ENCODE assay signal across 13 cellular contexts in the genomic region with DNA sequence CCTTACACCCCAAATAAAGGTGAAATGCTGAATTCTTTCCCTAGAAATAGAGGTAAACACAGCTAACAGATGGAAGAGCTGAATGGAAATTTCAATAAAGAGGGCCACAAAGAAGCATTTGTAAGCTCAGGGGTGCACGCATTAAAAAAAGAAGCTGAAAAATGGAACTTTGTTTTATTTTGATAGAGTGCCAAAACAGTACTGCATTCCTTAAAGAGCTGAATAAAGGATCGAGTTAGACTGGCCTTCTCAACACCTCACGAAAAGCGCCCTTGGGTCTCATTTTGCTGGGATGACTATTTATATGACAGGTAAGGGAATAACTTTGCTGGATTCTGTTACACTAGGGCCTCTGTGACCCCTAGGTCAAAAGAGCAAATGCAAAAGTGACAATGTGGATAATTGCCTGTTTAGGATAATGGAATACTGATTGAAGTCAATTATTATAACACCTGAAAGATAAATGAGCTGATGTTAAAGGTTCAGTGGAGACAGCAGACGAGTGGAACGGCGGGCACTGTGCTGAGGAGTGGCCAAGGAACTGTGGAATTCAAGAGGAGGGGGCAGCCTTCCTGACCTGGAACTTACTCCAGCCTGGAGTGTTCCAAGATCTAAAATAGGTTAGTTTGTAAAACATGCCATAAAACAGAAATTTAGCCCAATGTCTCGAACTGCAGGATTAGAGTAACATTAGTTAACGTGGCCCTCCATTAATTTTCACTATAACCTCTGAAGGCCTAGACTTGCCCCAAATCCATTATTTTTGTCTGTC.
"Had no signal": no experiment of that assay in that cellular context is flagged by ENCODE, and none has a peak within 500 bp of the region (broad histone marks: within the 10 kb centered on the region; RNA-seq: fewer than 3 reads in every experiment).

No MANE protein-coding gene starts in this region.

- H3K4me3 Mint-ChIP-seq: activated CD4-positive, alpha-beta T cell treated with anti-CD3 and anti-CD28 coated beads, Interleukin-2, amount 10 ng/mL, durations not matched to agents 24 days and 14 days; activated CD8-positive, alpha-beta T cell treated with anti-CD3 and anti-CD28 coated beads, Interleukin-2, amount 10 ng/mL, durations not matched to agents 7 days and 5 days; activated naive CD4-positive, alpha-beta T cell treated with anti-CD3 and anti-CD28 coated beads, Interleukin-2, amount 10 ng/mL, durations not matched to agents 7 days and 5 days; activated naive CD8-positive, alpha-beta T cell treated with anti-CD3 and anti-CD28 coated beads, Interleukin-2, amount 50 U/mL, for 24 hours; effector memory CD8-positive, alpha-beta T cell; neural crest cell; stimulated activated naive CD8-positive, alpha-beta T cell treated with anti-CD3 and anti-CD28 coated beads, Interleukin-15, amount 100 ng/mL, for 72 hours had no signal

- DNase-seq: activated CD4-positive, alpha-beta T cell treated with anti-CD3 and anti-CD28 coated beads, Interleukin-2, amount 10 ng/mL, durations not matched to agents 24 days and 14 days; activated CD8-positive, alpha-beta memory T cell treated with anti-CD3 and anti-CD28 coated beads, Interleukin-2, amount 50 U/mL, for 4 hours; activated CD8-positive, alpha-beta T cell treated with anti-CD3 and anti-CD28 coated beads, Interleukin-2, amount 10 ng/mL, durations not matched to agents 7 days and 5 days; activated effector memory CD4-positive, alpha-beta T cell treated with Interleukin-2 at 50 U/mL for 16 hours; activated naive CD4-positive, alpha-beta T cell treated with anti-CD3 and anti-CD28 coated beads, Interleukin-2, amount 10 ng/mL, durations not matched to agents 7 days and 5 days; activated naive CD8-positive, alpha-beta T cell treated with anti-CD3 and anti-CD28 coated beads, Interleukin-2, amount 50 U/mL, for 24 hours; activated T-cell treated with anti-CD3 and anti-CD28 coated beads, Interleukin-2, amount 50 U/mL, for 48 hours; effector memory CD8-positive, alpha-beta T cell; foreskin fibroblast; lower lobe of right lung; stimulated activated naive CD8-positive, alpha-beta T cell treated with anti-CD3 and anti-CD28 coated beads, Interleukin-15, amount 100 ng/mL, for 72 hours; T1000 had no signal

- H3K9me3 Mint-ChIP-seq: activated CD4-positive, alpha-beta T cell treated with anti-CD3 and anti-CD28 coated beads, Interleukin-2, amount 10 ng/mL, durations not matched to agents 24 days and 14 days; activated naive CD4-positive, alpha-beta T cell treated with anti-CD3 and anti-CD28 coated beads, Interleukin-2, amount 10 ng/mL, durations not matched to agents 7 days and 5 days; activated naive CD8-positive, alpha-beta T cell treated with anti-CD3 and anti-CD28 coated beads, Interleukin-2, amount 50 U/mL, for 24 hours; effector memory CD8-positive, alpha-beta T cell; neural crest cell; stimulated activated naive CD8-positive, alpha-beta T cell treated with anti-CD3 and anti-CD28 coated beads, Interleukin-15, amount 100 ng/mL, for 72 hours had no signal

- H3K27ac Mint-ChIP-seq: activated CD4-positive, alpha-beta T cell treated with anti-CD3 and anti-CD28 coated beads, Interleukin-2, amount 10 ng/mL, durations not matched to agents 24 days and 14 days; activated CD8-positive, alpha-beta T cell treated with anti-CD3 and anti-CD28 coated beads, Interleukin-2, amount 10 ng/mL, durations not matched to agents 7 days and 5 days; activated naive CD4-positive, alpha-beta T cell treated with anti-CD3 and anti-CD28 coated beads, Interleukin-2, amount 10 ng/mL, durations not matched to agents 7 days and 5 days; activated naive CD8-positive, alpha-beta T cell treated with anti-CD3 and anti-CD28 coated beads, Interleukin-2, amount 50 U/mL, for 24 hours; effector memory CD8-positive, alpha-beta T cell; stimulated activated naive CD8-positive, alpha-beta T cell treated with anti-CD3 and anti-CD28 coated beads, Interleukin-15, amount 100 ng/mL, for 72 hours had no signal

- H3K36me3 Mint-ChIP-seq: activated naive CD4-positive, alpha-beta T cell treated with anti-CD3 and anti-CD28 coated beads, Interleukin-2, amount 10 ng/mL, durations not matched to agents 7 days and 5 days had no signal

- H3K27me3 Mint-ChIP-seq: activated CD4-positive, alpha-beta T cell treated with anti-CD3 and anti-CD28 coated beads, Interleukin-2, amount 10 ng/mL, durations not matched to agents 24 days and 14 days; activated naive CD4-positive, alpha-beta T cell treated with anti-CD3 and anti-CD28 coated beads, Interleukin-2, amount 10 ng/mL, durations not matched to agents 7 days and 5 days; activated naive CD8-positive, alpha-beta T cell treated with anti-CD3 and anti-CD28 coated beads, Interleukin-2, amount 50 U/mL, for 24 hours; effector memory CD8-positive, alpha-beta T cell; stimulated activated naive CD8-positive, alpha-beta T cell treated with anti-CD3 and anti-CD28 coated beads, Interleukin-15, amount 100 ng/mL, for 72 hours had no signal
